23 cellular contexts compared by ENCODE assay signal in the genomic region with DNA sequence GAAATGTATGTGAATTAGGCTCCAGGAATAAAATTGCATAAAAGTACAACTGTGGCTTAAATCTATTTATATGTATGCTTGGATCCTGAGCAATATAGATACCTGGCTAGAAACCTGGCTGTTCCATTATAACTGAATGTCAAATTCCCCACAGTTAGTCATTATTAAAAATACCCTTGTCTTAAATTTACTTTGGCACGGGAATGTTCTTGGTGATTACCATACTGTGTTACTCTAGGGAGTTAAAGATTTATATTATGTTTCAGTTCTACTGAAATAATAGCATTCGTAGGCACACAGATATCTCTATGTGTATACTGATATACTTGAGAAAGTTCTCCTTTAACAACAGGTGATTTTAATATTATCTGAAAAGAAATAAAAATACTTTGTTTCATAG.
A peak's percentile ranks its signal among the peaks of the same experiment; 100 is the strongest.
DNase-seq lines count a peak whose midpoint lies in the region; FAIRE-seq and TF ChIP-seq lines count a peak whose summit lies in the region.
"Had no signal": no experiment of that assay in that cellular context is flagged by ENCODE, and none has a peak within 500 bp of the region (broad histone marks: within the 10 kb centered on the region; RNA-seq: fewer than 3 reads in every experiment).

No MANE protein-coding gene starts in this region.

- no peaks in the 10 kb centered on the region for H3K36me3 Mint-ChIP-seq in astrocyte (ENCODE audit: low read depth, unreplicated experiment)
- H3K36me3 Mint-ChIP-seq: CD4-positive, CD25-positive, alpha-beta regulatory T cell had no signal

- no peak overlapping the region for H3K27ac Mint-ChIP-seq in astrocyte (ENCODE audit: unreplicated experiment)
- H3K27ac Mint-ChIP-seq: B cell; CD4-positive, CD25-positive, alpha-beta regulatory T cell had no signal

- no peak overlapping the region for H3K27ac ChIP-seq in astrocyte (ENCODE audit: low read depth, low read length)
- peak overlapping the region; percentile 89 for H3K27ac ChIP-seq in osteoblast (ENCODE audit: low read depth, low read length)
- H3K27ac ChIP-seq in smooth muscle cell (ENCODE audit: low read depth), result no peak overlapping the region
- H3K27ac ChIP-seq: Peyer's patch had no signal

- H3K9me3 ChIP-seq in astrocyte (ENCODE audit: insufficient read depth, low read depth, low read length), result no peaks in the 10 kb centered on the region
- H3K9me3 ChIP-seq in osteoblast (ENCODE audit: low read depth, low read length), result no peaks in the 10 kb centered on the region
- H3K9me3 ChIP-seq in smooth muscle cell (replicated peaks; ENCODE audit: low read depth), result no peaks in the 10 kb centered on the region
- H3K9me3 ChIP-seq: Caco-2, Peyer's patch had no signal

- no peaks in the 10 kb centered on the region for H3K27me3 ChIP-seq in astrocyte (ENCODE audit: insufficient read depth, low read length)
- no peaks in the 10 kb centered on the region for H3K27me3 ChIP-seq in osteoblast (ENCODE audit: insufficient read depth, low read length)
- no peaks in the 10 kb centered on the region for H3K27me3 ChIP-seq in smooth muscle cell (ENCODE audit: low read depth)
- H3K27me3 ChIP-seq: Peyer's patch had no signal

- H3K27me3 Mint-ChIP-seq in astrocyte (ENCODE audit: low read depth, unreplicated experiment), result no peaks in the 10 kb centered on the region
- H3K27me3 Mint-ChIP-seq: B cell; CD4-positive, CD25-positive, alpha-beta regulatory T cell had no signal

- TF ChIP-seq CTCF in astrocyte (IDR thresholded peaks at IDR 0.05; ENCODE audit: insufficient read depth, low read depth, low read length), result no peak
- no peak for TF ChIP-seq CTCF in osteoblast (IDR thresholded peaks at IDR 0.05; ENCODE audit: extremely low read depth, low read depth, low read length)
- no peak for TF ChIP-seq CTCF in smooth muscle cell (IDR thresholded peaks at IDR 0.05; ENCODE audit: borderline replicate concordance, insufficient read depth, poor library complexity, severe bottlenecking)

- H3K9ac ChIP-seq in astrocyte (ENCODE audit: low read length) (no peak overlapping the region), smooth muscle cell (ENCODE audit: low read depth) (no peak overlapping the region)

- no peak for TF ChIP-seq POLR2A in GM12892 (IDR thresholded peaks at IDR 0.05; ENCODE audit: low read depth, low read length)

- H3K36me3 ChIP-seq in astrocyte (ENCODE audit: insufficient read depth, low read length) (no peaks in the 10 kb centered on the region), osteoblast (ENCODE audit: insufficient read depth, low read length) (no peaks in the 10 kb centered on the region), smooth muscle cell (ENCODE audit: low read depth) (no peaks in the 10 kb centered on the region)
- H3K36me3 ChIP-seq: Peyer's patch had no signal

- DNase-seq in astrocyte (ENCODE audit: low read depth) (no peak), fibroblast of peridontal ligament (ENCODE audit: extremely low read depth) (peak; percentile 20), osteoblast (ENCODE audit: insufficient read length, low spot score, missing footprints) (peak; percentile 29), smooth muscle cell (lab: John Stamatoyannopoulos, UW; ENCODE audit: unreplicated experiment) (no peak), NCI-H1048 (lab: John Stamatoyannopoulos, UW) (no peak), NCI-H524 (lab: John Stamatoyannopoulos, UW) (no peak), GM12892 (ENCODE audit: insufficient read length) (no peak)
- DNase-seq: Caco-2; CD4-positive, CD25-positive, alpha-beta regulatory T cell; DMS153; GF-D8; GOT3; Kasumi-1; MM.1S; NCI-H1092 treated with DMSO at 0.1 percent for 48 hours; NCI-H146; NCI-H2029 treated with DMSO at 0.1 percent for 48 hours; NCI-H2171; NCI-H526 treated with DMSO at 0.1 percent for 48 hours; Peyer's patch had no signal

- H3K4me3 ChIP-seq in astrocyte (ENCODE audit: insufficient read depth, low read depth, low read length) (no peak overlapping the region), osteoblast (ENCODE audit: insufficient read depth, low read length) (no peak overlapping the region), smooth muscle cell (no peak overlapping the region)
- H3K4me3 ChIP-seq: Peyer's patch had no signal

- H4K20me1 ChIP-seq in astrocyte (ENCODE audit: insufficient read depth, low read length) (peaks cover 20% of the 10 kb centered on the region), osteoblast (ENCODE audit: insufficient read depth, low read length) (no peaks in the 10 kb centered on the region), smooth muscle cell (ENCODE audit: low read depth) (peaks cover 80% of the 10 kb centered on the region)

- no peak overlapping the region for H3K4me3 Mint-ChIP-seq in astrocyte (ENCODE audit: unreplicated experiment)
- H3K4me3 Mint-ChIP-seq: B cell; CD4-positive, CD25-positive, alpha-beta regulatory T cell had no signal

- 95% methylated on average over 2 of the region's 2 CpGs for WGBS in smooth muscle cell (ENCODE audit: low lambda C conversion rate)

- H3K79me2 ChIP-seq in astrocyte (ENCODE audit: insufficient read depth, low read length), result no peaks in the 10 kb centered on the region
- peaks cover 12% of the 10 kb centered on the region for H3K79me2 ChIP-seq in osteoblast (ENCODE audit: insufficient read depth, low read length)
- H3K79me2 ChIP-seq in smooth muscle cell (ENCODE audit: low read depth), result peaks cover 17% of the 10 kb centered on the region

- no peak overlapping the region for H3K4me2 ChIP-seq in astrocyte (ENCODE audit: low read length)
- peak overlapping the region; percentile 84 for H3K4me2 ChIP-seq in osteoblast (ENCODE audit: insufficient read depth, low read length)
- H3K4me2 ChIP-seq in smooth muscle cell, result peak overlapping the region; percentile 61

- H2AFZ ChIP-seq in astrocyte (ENCODE audit: low read depth, low read length) (no peak overlapping the region), osteoblast (ENCODE audit: low read length) (no peak overlapping the region), smooth muscle cell (ENCODE audit: low read depth) (no peak overlapping the region)

- FAIRE-seq in astrocyte (lab: Jason Lieb, UNC) (peak; percentile 58), GM12892 (lab: Jason Lieb, UNC) (no peak)
- FAIRE-seq: GM19239, HTR-8/SVneo had no signal

- no peaks in the 10 kb centered on the region for H3K9me3 Mint-ChIP-seq in astrocyte (ENCODE audit: unreplicated experiment)

- no peaks in the 10 kb centered on the region for H3F3A ChIP-seq in smooth muscle cell (ENCODE audit: low read depth)

- H3K4me1 ChIP-seq in astrocyte (ENCODE audit: insufficient read depth, low read length), result peaks cover 9% of the 10 kb centered on the region
- H3K4me1 ChIP-seq in osteoblast (ENCODE audit: insufficient read depth, low read length), result peaks cover 36% of the 10 kb centered on the region
- H3K4me1 ChIP-seq in smooth muscle cell (ENCODE audit: low read depth), result peaks cover 49% of the 10 kb centered on the region
- H3K4me1 ChIP-seq: Caco-2, Peyer's patch had no signal

- H3K4me1 Mint-ChIP-seq in astrocyte (ENCODE audit: low read depth, unreplicated experiment), result peaks cover 11% of the 10 kb centered on the region
- H3K4me1 Mint-ChIP-seq: B cell; CD4-positive, CD25-positive, alpha-beta regulatory T cell had no signal

Comparison
In these comparisons a context has a peak if more than half of its experiments do, and no peak if none do; other contexts are left out.
1. DNase-seq: peak in fibroblast of peridontal ligament (single experiment) and osteoblast (single experiment); none in astrocyte (single experiment), smooth muscle cell (single experiment), NCI-H1048 (single experiment), NCI-H524 (0 of 2) and GM12892 (single experiment).